In the genomic region with DNA sequence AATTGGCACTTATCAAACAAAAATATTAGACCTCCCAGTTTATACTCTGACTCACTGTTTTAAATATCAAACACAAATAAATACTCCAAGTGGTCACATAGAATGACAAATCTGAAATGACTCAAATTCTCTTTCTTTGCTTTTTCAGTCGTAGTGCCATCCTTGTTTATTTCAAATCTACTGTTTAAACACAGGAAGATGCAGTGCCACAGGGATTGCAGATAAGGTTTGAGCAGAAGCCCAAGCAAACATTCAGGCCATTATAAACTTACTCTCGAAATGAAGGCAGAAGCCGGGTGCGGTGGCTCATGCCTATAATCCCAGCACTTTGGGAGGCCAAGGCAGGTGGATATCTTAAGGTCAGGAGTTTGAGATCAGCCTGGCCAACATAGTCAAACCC, we compare ENCODE assay signal across 16 cellular contexts.
DNase-seq lines count a peak whose midpoint lies in the region; ATAC-seq, FAIRE-seq and TF ChIP-seq lines count a peak whose summit lies in the region.
"Had no signal": no experiment of that assay in that cellular context is flagged by ENCODE, and none has a peak within 500 bp of the region (broad histone marks: within the 10 kb centered on the region; RNA-seq: fewer than 3 reads in every experiment).

No MANE protein-coding gene starts in this region.

- DNase-seq in HepG2 (ENCODE audit: low spot score) (no peak), LNCaP clone FGC (ENCODE audit: low read depth) (peak; percentile 58), T1000 (lab: John Stamatoyannopoulos, UW) (no peak), epidermal melanocyte (ENCODE audit: insufficient read length, low spot score) (no peak)
- DNase-seq: CD8-positive, alpha-beta memory T cell; DMS79; EL; H9 had no signal

- POLR2A ChIA-PET in HepG2 (lab: Yijun Ruan, JAX) = no interaction called here

- intact Hi-C loops in HepG2 (cut with micrococcal nuclease; ENCODE audit: unreplicated experiment) = no loop called here

- H3K9me3 ChIP-seq in liver (ENCODE audit: control insufficient read depth in 4 of 4, low read length in 3 of 4) (no peaks in the 10 kb centered on the region), HepG2 (ENCODE audit: low read length) (no peaks in the 10 kb centered on the region), neutrophil (no peaks in the 10 kb centered on the region)
- H3K9me3 ChIP-seq: A549, BE2C had no signal

- H2AFZ ChIP-seq in HepG2 (ENCODE audit: low read length) = no peak overlapping the region
- H2AFZ ChIP-seq: GM23338 had no signal

- no peaks in the 10 kb centered on the region for H3K79me2 ChIP-seq in HepG2 (ENCODE audit: insufficient read depth, low read length)

- no peaks in the 10 kb centered on the region for H4K20me1 ChIP-seq in HepG2 (ENCODE audit: insufficient read depth, low read length)

- 21% methylated on average over 4 of the region's 4 CpGs for WGBS in liver
- WGBS in HepG2 (ENCODE audit: low lambda C conversion rate) = 31% methylated on average over 4 of the region's 4 CpGs

- H3K9ac ChIP-seq in liver (ENCODE audit: low read depth in 1 of 2, low read length in 2 of 2) (no peak overlapping the region), HepG2 (ENCODE audit: insufficient read depth, low read depth, low read length) (no peak overlapping the region)

- H3K36me3 ChIP-seq in liver (ENCODE audit: control insufficient read depth in 4 of 4, insufficient read depth in 3 of 4, low read depth in 1 of 4, low read length in 3 of 4) = no peaks in the 10 kb centered on the region
- H3K36me3 ChIP-seq in HepG2 (replicated peaks in 1 of 2; ENCODE audit: control insufficient read depth in 1 of 2, insufficient read depth in 2 of 2, low read length in 2 of 2) = no peaks in the 10 kb centered on the region
- H3K36me3 ChIP-seq in neutrophil = no peaks in the 10 kb centered on the region
- H3K36me3 ChIP-seq: BE2C had no signal

- in situ Hi-C loops in HepG2 (cut with HindIII; ENCODE audit: extremely low pct_ligation_motif_present, low pct_unique_long_range_greater_than_20kb) = no loop called here

- CTCF ChIA-PET in HepG2 (lab: Yijun Ruan, JAX; ENCODE audit: low intra/inter-chr PET ratio, low total read pairs) = no interaction called here

- peak; percentile 28 to 30 for TF ChIP-seq RAD21 in liver (IDR thresholded peaks at IDR 0.05)
- TF ChIP-seq RAD21 in HepG2 (CRISPR knock-in tag; IDR thresholded peaks at IDR 0.05) = no peak

- no peak overlapping the region for H3K4me2 ChIP-seq in HepG2 (ENCODE audit: low read depth, low read length)
- H3K4me2 ChIP-seq: A549, GM23338 had no signal

- no peak for TF ChIP-seq CTCF in liver (IDR thresholded peaks at IDR 0.05; ENCODE audit: low read depth, low read length, missing input control)
- TF ChIP-seq CTCF in HepG2 (CRISPR knock-in tag; IDR thresholded peaks at IDR 0.05) = no peak
- TF ChIP-seq CTCF in LNCaP clone FGC (IDR thresholded peaks at IDR 0.05; ENCODE audit: control insufficient read depth, extremely low read depth, insufficient read depth) = no peak
- TF ChIP-seq CTCF in VCaP (conservative IDR thresholded peaks at IDR 0.05) = no peak
- TF ChIP-seq CTCF in neutrophil (IDR thresholded peaks at IDR 0.05) = no peak

- peaks cover 0 to 12% (median 0%) of the 10 kb centered on the region in 4 donors for H3K4me1 ChIP-seq in liver (ENCODE audit: control insufficient read depth in 4 of 4, insufficient read depth in 4 of 4, low read length in 3 of 4)
- no peaks in the 10 kb centered on the region for H3K4me1 ChIP-seq in HepG2 (ENCODE audit: insufficient read depth, low read length)
- peaks cover 14 to 18% of the 10 kb centered on the region in 2 experiments for H3K4me1 ChIP-seq in neutrophil (ENCODE audit: control insufficient read depth in 1 of 2, insufficient read depth in 1 of 2, low read depth in 1 of 2, low read length in 1 of 2)
- H3K4me1 ChIP-seq: A549 had no signal

- TF ChIP-seq POLR2A in HepG2 (IDR thresholded peaks at IDR 0.05; ENCODE audit: insufficient read depth in 1 of 2, low read depth in 2 of 2, low read length in 2 of 2) = no peak

- no peak for ATAC-seq in HepG2
- no peak for ATAC-seq in GM18873 (IDR thresholded peaks at IDR 0.05; ENCODE audit: low FRiP score, unreplicated experiment)
- ATAC-seq: A549, GM23338 had no signal

- H3K4me3 ChIP-seq in liver (ENCODE audit: low read depth in 1 of 3, low read length in 3 of 3) = no peak overlapping the region
- no peak overlapping the region for H3K4me3 ChIP-seq in HepG2 (replicated peaks in 1 of 3; ENCODE audit: insufficient read depth in 1 of 3, low read depth in 2 of 3, low read length in 3 of 3)
- no peak overlapping the region for H3K4me3 ChIP-seq in LNCaP clone FGC (ENCODE audit: low read depth, low read length)
- H3K4me3 ChIP-seq in neutrophil (ENCODE audit: low read depth in 1 of 2, low read length in 1 of 2) = no peak overlapping the region
- H3K4me3 ChIP-seq: A549, GM23338 had no signal

- no TSS peak for BruUV-seq in HepG2 (replicated peaks; lab: Mats Ljungman, UMichigan)

- no peak for FAIRE-seq in HepG2 (lab: Jason Lieb, UNC)
- FAIRE-seq: A549, GM12891 had no signal

- TF ChIP-seq EP300 in HepG2 (IDR thresholded peaks at IDR 0.05; ENCODE audit: low read depth in 2 of 2, low read length in 2 of 2) (no peak), HepG2 (CRISPR knock-in tag; IDR thresholded peaks at IDR 0.05; ENCODE audit: borderline replicate concordance) (no peak)

- no peak overlapping the region for H3K27ac ChIP-seq in liver (ENCODE audit: low read depth in 1 of 2, low read length in 2 of 2)
- no peak overlapping the region for H3K27ac ChIP-seq in HepG2 (ENCODE audit: extremely low read length, insufficient read depth, low read length)
- H3K27ac ChIP-seq in VCaP = peak overlapping the region; percentile 66
- H3K27ac ChIP-seq in neutrophil = peak overlapping the region; percentile 59
- H3K27ac ChIP-seq: A549 had no signal

- H3K27me3 ChIP-seq in liver (ENCODE audit: control insufficient read depth in 4 of 4, insufficient read depth in 4 of 4, low read length in 3 of 4) = no peaks in the 10 kb centered on the region
- H3K27me3 ChIP-seq in HepG2 (ENCODE audit: control insufficient read depth in 1 of 2, insufficient read depth in 2 of 2, low read length in 2 of 2) = no peaks in the 10 kb centered on the region
- no peaks in the 10 kb centered on the region for H3K27me3 ChIP-seq in neutrophil
- H3K27me3 ChIP-seq: BE2C had no signal

TF ChIP-seq in liver, 16 proteins besides CTCF, POLR2A, EP300 and RAD21 (continues in another document):
- TF ChIP-seq JUND (IDR thresholded peaks at IDR 0.05) = peak in 1 of 2 donors; percentile 14
- TF ChIP-seq, protein P1, sequence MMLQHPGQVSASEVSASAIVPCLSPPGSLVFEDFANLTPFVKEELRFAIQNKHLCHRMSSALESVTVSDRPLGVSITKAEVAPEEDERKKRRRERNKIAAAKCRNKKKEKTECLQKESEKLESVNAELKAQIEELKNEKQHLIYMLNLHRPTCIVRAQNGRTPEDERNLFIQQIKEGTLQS (IDR thresholded peaks at IDR 0.05) = no peak
- TF ChIP-seq, protein P2, sequence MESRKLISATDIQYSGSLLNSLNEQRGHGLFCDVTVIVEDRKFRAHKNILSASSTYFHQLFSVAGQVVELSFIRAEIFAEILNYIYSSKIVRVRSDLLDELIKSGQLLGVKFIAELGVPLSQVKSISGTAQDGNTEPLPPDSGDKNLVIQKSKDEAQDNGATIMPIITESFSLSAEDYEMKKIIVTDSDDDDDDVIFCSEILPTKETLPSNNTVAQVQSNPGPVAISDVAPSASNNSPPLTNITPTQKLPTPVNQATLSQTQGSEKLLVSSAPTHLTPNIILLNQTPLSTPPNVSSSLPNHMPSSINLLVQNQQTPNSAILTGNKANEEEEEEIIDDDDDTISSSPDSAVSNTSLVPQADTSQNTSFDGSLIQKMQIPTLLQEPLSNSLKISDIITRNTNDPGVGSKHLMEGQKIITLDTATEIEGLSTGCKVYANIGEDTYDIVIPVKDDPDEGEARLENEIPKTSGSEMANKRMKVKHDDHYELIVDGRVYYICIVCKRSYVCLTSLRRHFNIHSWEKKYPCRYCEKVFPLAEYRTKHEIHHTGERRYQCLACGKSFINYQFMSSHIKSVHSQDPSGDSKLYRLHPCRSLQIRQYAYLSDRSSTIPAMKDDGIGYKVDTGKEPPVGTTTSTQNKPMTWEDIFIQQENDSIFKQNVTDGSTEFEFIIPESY (IDR thresholded peaks at IDR 0.05) = no peak

TF ChIP-seq in HepG2, 621 proteins besides CTCF, POLR2A, EP300 and RAD21:
- TF ChIP-seq ZNF354B (CRISPR knock-in tag; IDR thresholded peaks at IDR 0.05) = no peak
- TF ChIP-seq, protein P3, sequence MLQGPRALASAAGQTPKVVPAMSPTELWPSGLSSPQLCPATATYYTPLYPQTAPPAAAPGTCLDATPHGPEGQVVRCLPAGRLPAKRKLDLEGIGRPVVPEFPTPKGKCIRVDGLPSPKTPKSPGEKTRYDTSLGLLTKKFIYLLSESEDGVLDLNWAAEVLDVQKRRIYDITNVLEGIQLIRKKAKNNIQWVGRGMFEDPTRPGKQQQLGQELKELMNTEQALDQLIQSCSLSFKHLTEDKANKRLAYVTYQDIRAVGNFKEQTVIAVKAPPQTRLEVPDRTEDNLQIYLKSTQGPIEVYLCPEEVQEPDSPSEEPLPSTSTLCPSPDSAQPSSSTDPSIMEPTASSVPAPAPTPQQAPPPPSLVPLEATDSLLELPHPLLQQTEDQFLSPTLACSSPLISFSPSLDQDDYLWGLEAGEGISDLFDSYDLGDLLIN (CRISPR knock-in tag; IDR thresholded peaks at IDR 0.05; ENCODE audit: borderline replicate concordance) = no peak
- TF ChIP-seq SMARCC2 (IDR thresholded peaks at IDR 0.05) = no peak
- TF ChIP-seq RBAK (CRISPR knock-in tag; IDR thresholded peaks at IDR 0.05) = no peak

Comparison
In these comparisons a context has a peak if more than half of its experiments do, and no peak if none do; other contexts are left out.
1. H3K27ac ChIP-seq: peak in VCaP (single experiment) and neutrophil (single experiment); none in liver (0 of 2) and HepG2 (single experiment).